ENCODE assay signal across 9 cellular contexts in genomic region chr5:180786398-180787005, GRCh38. TPM values are rescaled to one million over a fixed set of nuclear protein-coding genes. Genes with fewer than 3 reads are reported as not detected.
DNase-seq lines count a peak whose midpoint lies in the region; ATAC-seq, FAIRE-seq and TF ChIP-seq lines count a peak whose summit lies in the region.
"Had no signal": no experiment of that assay in that cellular context is flagged by ENCODE, and none has a peak within 500 bp of the region (broad histone marks: within the 10 kb centered on the region; RNA-seq: fewer than 3 reads in every experiment).

No MANE protein-coding gene starts in this region.

- peak in 5 of 8 donors; percentile 12 to 58 (median 28) for ATAC-seq in heart right ventricle
- no peak for ATAC-seq in GM21737 (IDR thresholded peaks at IDR 0.05; ENCODE audit: unreplicated experiment)
- no peak for ATAC-seq in GM18870 (IDR thresholded peaks at IDR 0.05; ENCODE audit: unreplicated experiment)

- peak overlapping the region; percentile 81 for H2BK12ac ChIP-seq in trophoblast cell (ENCODE audit: low read length)

- peak overlapping the region; percentile 77 for H3K14ac ChIP-seq in trophoblast cell (ENCODE audit: low read length)

- no peak overlapping the region for H3K9ac ChIP-seq in trophoblast cell (ENCODE audit: low read length)

- H3K4me1 Mint-ChIP-seq in CD4-positive, alpha-beta memory T cell, result peaks cover 12 to 34% (median 22%) of the 10 kb centered on the region in 4 donors

- peak overlapping the region; percentile 87 for H4K91ac ChIP-seq in trophoblast cell (ENCODE audit: low read depth, low read length)

- POLR2A ChIA-PET in CD4-positive, alpha-beta memory T cell (lab: Charles Lee; ENCODE audit: partially characterized antibody), result interaction anchor here (0.7 to 5.1 kb wide), 6 partner anchors 16 to 49 kb away, joined by 3 to 26 read pairs (median 6); partner anchors contain the start of gene MGAT1

- no peak overlapping the region for H3K4me3 ChIP-seq in CD4-positive, alpha-beta memory T cell (ENCODE audit: low read length in 2 of 2)
- H3K4me3 ChIP-seq in WERI-Rb-1 (ENCODE audit: low read depth, low read length), result no peak overlapping the region
- H3K4me3 ChIP-seq in heart right ventricle, result no peak overlapping the region
- no peak overlapping the region for H3K4me3 ChIP-seq in trophoblast cell (ENCODE audit: low read depth, low read length)

- no peaks in the 10 kb centered on the region for H3K9me3 Mint-ChIP-seq in CD4-positive, alpha-beta memory T cell

- peaks cover 8 to 35% of the 10 kb centered on the region in 2 donors for H3K36me3 Mint-ChIP-seq in CD4-positive, alpha-beta memory T cell

- H3K27me3 Mint-ChIP-seq in CD4-positive, alpha-beta memory T cell, result no peaks in the 10 kb centered on the region

- H2BK5ac ChIP-seq in trophoblast cell (ENCODE audit: low read depth, low read length, poor library complexity), result peak overlapping the region; percentile 79

- H3K36me3 ChIP-seq in CD4-positive, alpha-beta memory T cell (ENCODE audit: insufficient read depth, low read length), result peaks cover 24% of the 10 kb centered on the region
- H3K36me3 ChIP-seq in WERI-Rb-1, result no peaks in the 10 kb centered on the region
- peaks cover 0 to 45% (median 17%) of the 10 kb centered on the region in 9 donors for H3K36me3 ChIP-seq in heart right ventricle
- peaks cover 23 to 25% of the 10 kb centered on the region in 2 experiments for H3K36me3 ChIP-seq in trophoblast cell (ENCODE audit: control insufficient read depth in 1 of 2, insufficient read depth in 2 of 2, low read length in 2 of 2)

- H4K8ac ChIP-seq in trophoblast cell (ENCODE audit: low read depth, low read length), result peak overlapping the region; percentile 83

- peak overlapping the region; percentile 41 for H3K4ac ChIP-seq in trophoblast cell (ENCODE audit: low read depth, low read length)

- H2BK120ac ChIP-seq in trophoblast cell (ENCODE audit: insufficient read depth, low read length, poor library complexity), result peak overlapping the region; percentile 73

- no peak overlapping the region for H3K23ac ChIP-seq in trophoblast cell (ENCODE audit: low read length)

- H3K9me3 ChIP-seq in CD4-positive, alpha-beta memory T cell (ENCODE audit: control insufficient read depth in 1 of 2, low read length in 2 of 2), result no peaks in the 10 kb centered on the region
- H3K9me3 ChIP-seq in WERI-Rb-1 (ENCODE audit: severe bottlenecking) (no peaks in the 10 kb centered on the region), heart right ventricle (no peaks in the 10 kb centered on the region), trophoblast cell (ENCODE audit: insufficient read depth, low read depth, low read length) (no peaks in the 10 kb centered on the region)

- no peak overlapping the region for H3K27ac ChIP-seq in CD4-positive, alpha-beta memory T cell (ENCODE audit: low read depth, low read length)
- H3K27ac ChIP-seq in WERI-Rb-1 (peak overlapping the region; percentile 70), heart right ventricle (peak overlapping the region in 9 of 10 donors; percentile 54 to 87 (median 71)), trophoblast cell (ENCODE audit: low read depth, low read length) (peak overlapping the region; percentile 92)

- H3K27ac Mint-ChIP-seq in CD4-positive, alpha-beta memory T cell, result peak overlapping the region in 5 of 7 donors; percentile 19 to 77 (median 75)

- H3K4me3 Mint-ChIP-seq in CD4-positive, alpha-beta memory T cell, result no peak overlapping the region

- H3K79me1 ChIP-seq in trophoblast cell (ENCODE audit: low read length), result peaks cover 16% of the 10 kb centered on the region

- intact Hi-C loops in CD4-positive, alpha-beta memory T cell (cut with micrococcal nuclease), result no loop called here
- intact Hi-C loops in heart right ventricle (cut with DNase I), result loop anchor here in 8 of 10 donors (5.0 to 10.0 kb wide), 5 partner anchors 46 to 398 kb away; partner anchors contain the start of gene ZFP62 (in 3 of the 8)

- no peaks in the 10 kb centered on the region for H3K27me3 ChIP-seq in CD4-positive, alpha-beta memory T cell (ENCODE audit: insufficient read depth, low read length)
- H3K27me3 ChIP-seq in WERI-Rb-1 (ENCODE audit: insufficient read depth, low read depth, severe bottlenecking), result no peaks in the 10 kb centered on the region
- no peaks in the 10 kb centered on the region for H3K27me3 ChIP-seq in heart right ventricle
- no peaks in the 10 kb centered on the region for H3K27me3 ChIP-seq in trophoblast cell (ENCODE audit: insufficient read depth, low read length)

- no peak for TF ChIP-seq POLR2A in H54 (IDR thresholded peaks at IDR 0.05; ENCODE audit: low read depth, low read length)

- peaks cover 8% of the 10 kb centered on the region for H3K4me1 ChIP-seq in CD4-positive, alpha-beta memory T cell (ENCODE audit: insufficient read depth, low read length)
- H3K4me1 ChIP-seq in heart right ventricle (peaks cover 25 to 68% (median 55%) of the 10 kb centered on the region in 9 donors), trophoblast cell (ENCODE audit: control insufficient read depth in 1 of 2, insufficient read depth in 2 of 2, low read length in 2 of 2) (peaks cover 29 to 31% of the 10 kb centered on the region in 2 experiments)

- WGBS in heart right ventricle, 2 donors, result 37 to 62% methylated on average over 16 of the region's 16 CpGs
- WGBS in trophoblast cell (ENCODE audit: extremely low coverage, insufficient coverage, insufficient read length), result no CpG with 5 or more reads among the region's 16 CpGs

- H3K79me2 ChIP-seq in trophoblast cell (ENCODE audit: control insufficient read depth, insufficient read depth, low read length, poor library complexity), result peaks cover 4% of the 10 kb centered on the region

- CTCF ChIA-PET in CD4-positive, alpha-beta memory T cell (lab: Charles Lee; ENCODE audit: partially characterized antibody), result interaction anchor here (0.9 to 5.6 kb wide), 5 partner anchors 9 to 82 kb away, joined by 3 to 34 read pairs (median 5); partner anchors contain the start of gene MGAT1

- peak overlapping the region; percentile 46 for H4K12ac ChIP-seq in trophoblast cell (ENCODE audit: low read depth, low read length)

- H3K4me2 ChIP-seq in trophoblast cell (ENCODE audit: low read length), result no peak overlapping the region

- H2AK5ac ChIP-seq in trophoblast cell (ENCODE audit: low read length), result peak overlapping the region; percentile 97

- peak overlapping the region; percentile 85 for H3K18ac ChIP-seq in trophoblast cell (ENCODE audit: low read length)

- DNase-seq in CD4-positive, alpha-beta memory T cell, result no peak
- DNase-seq in WERI-Rb-1, result no peak
- DNase-seq in heart right ventricle, result no peak
- peak; percentile 25 to 33 for DNase-seq in trophoblast cell
- DNase-seq in 8988T, result no peak
- DNase-seq in H54 (ENCODE audit: insufficient read length, low spot score), result no peak
- DNase-seq: T-helper 9 cell had no signal

- no peak for TF ChIP-seq CTCF in WERI-Rb-1 (IDR thresholded peaks at IDR 0.05; ENCODE audit: low read depth, low read length)
- TF ChIP-seq CTCF in heart right ventricle (IDR thresholded peaks at IDR 0.05), result no peak

- peak overlapping the region; percentile 53 for H2AFZ ChIP-seq in trophoblast cell (ENCODE audit: insufficient read depth, low read length, poor library complexity)

- FAIRE-seq in H54 (lab: Jason Lieb, UNC), result no peak

RNA-seq across cellular contexts. Expression of gene MGAT1, which starts 16.1 kb away (rescaled TPM):
- 100 to 1,000 TPM; 187 TPM for total RNA-seq in CD4-positive, alpha-beta memory T cell
- polyA plus RNA-seq in CD4-positive, alpha-beta memory T cell, result 100 to 1,000 TPM; 135 to 150 TPM
- 100 to 1,000 TPM in 2 of 10 donors, 10 to 100 TPM in 8; 50.1 to 118 (median 59.7) TPM for total RNA-seq in heart right ventricle
- polyA plus RNA-seq in heart right ventricle, result 100 to 1,000 TPM in 1 of 2 donors, 10 to 100 TPM in 1; 71.7 to 127 TPM
- polyA plus RNA-seq in trophoblast cell (2013), result 153 and 167 TPM in 2 replicates

RNA-seq across cellular contexts. Expression of gene OR2Y1, which starts 46.6 kb away (rescaled TPM):
- not detected for total RNA-seq in CD4-positive, alpha-beta memory T cell
- polyA plus RNA-seq in CD4-positive, alpha-beta memory T cell, result not detected
- not detected for total RNA-seq in heart right ventricle
- polyA plus RNA-seq in heart right ventricle, result not detected
- polyA plus RNA-seq in trophoblast cell (2013), result not detected in 2 replicates

Comparison
In these comparisons a context has a peak if more than half of its experiments do, and no peak if none do; other contexts are left out.
1. DNase-seq: peak in trophoblast cell (2 of 2); none in CD4-positive, alpha-beta memory T cell (0 of 5), WERI-Rb-1 (single experiment), heart right ventricle (0 of 2), 8988T (single experiment) and H54 (single experiment).
2. ATAC-seq: peak in heart right ventricle (5 of 8); none in GM21737 (single experiment) and GM18870 (single experiment).